In genomic region chr11:71086687-71087258, GRCh38 we compare ENCODE assay signal across 8 cellular contexts.
DNase-seq lines count a peak whose midpoint lies in the region; ATAC-seq and TF ChIP-seq lines count a peak whose summit lies in the region.

No MANE protein-coding gene starts in this region.

- peaks cover 0 to 3% of the 10 kb centered on the region in 2 donors for H3K27me3 Mint-ChIP-seq in natural killer cell (ENCODE audit: low read depth in 2 of 2)

- CTCF ChIA-PET in BJ (lab: Yijun Ruan, JAX) = interaction anchor here (0.9 to 2.5 kb wide), 12 partner anchors 8 to 333 kb away, joined by 3 to 21 read pairs (median 4); no protein-coding TSS in a partner anchor

- H3K4me3 Mint-ChIP-seq in natural killer cell = no peak overlapping the region

- in situ Hi-C loops in transverse colon (cut with MboI; ENCODE audit: low pct_ligation_motif_present in 1 of 4, low pct_unique_long_range_greater_than_20kb in 1 of 4, low sequenced_read_pairs in 3 of 4) = no loop called here

- TF ChIP-seq POLR2A in transverse colon (IDR thresholded peaks at IDR 0.05) = no peak

- H3K4me3 ChIP-seq in BJ (ENCODE audit: low read depth, low read length) (no peak overlapping the region), HFF-Myc (replicated peaks; ENCODE audit: low read depth, low read length) (no peak overlapping the region), NT2/D1 (ENCODE audit: insufficient read length, low read depth) (no peak overlapping the region), fibroblast of the aortic adventitia (ENCODE audit: low read depth, low read length) (no peak overlapping the region), transverse colon (no peak overlapping the region)

- TF ChIP-seq CTCF in BJ (IDR thresholded peaks at IDR 0.05; ENCODE audit: insufficient read depth, low read depth, low read length) = peak; percentile 56
- TF ChIP-seq CTCF in HFF-Myc (IDR thresholded peaks at IDR 0.05; ENCODE audit: low read depth, low read length, missing control alignments) = peak; percentile 61
- peak; percentile 50 for TF ChIP-seq CTCF in fibroblast of the aortic adventitia (IDR thresholded peaks at IDR 0.05; ENCODE audit: insufficient read depth, low read length)
- TF ChIP-seq CTCF in transverse colon (IDR thresholded peaks at IDR 0.05) = peak; percentile 8 to 30 (median 26)
- no peak for TF ChIP-seq CTCF in natural killer cell (IDR thresholded peaks at IDR 0.05)

- no peaks in the 10 kb centered on the region for H3K4me1 Mint-ChIP-seq in natural killer cell

- POLR2A ChIA-PET in BJ (lab: Charles Lee) = no interaction called here

- ATAC-seq in natural killer cell (no peak), HG03378 (IDR thresholded peaks at IDR 0.05; ENCODE audit: unreplicated experiment) (no peak)

- H3K9me3 ChIP-seq in NT2/D1 (ENCODE audit: insufficient read depth, low read length) (no peaks in the 10 kb centered on the region), transverse colon (no peaks in the 10 kb centered on the region)

- intact Hi-C loops in transverse colon (cut with DNase I; ENCODE audit: low total_unique reads) = no loop called here
- intact Hi-C loops in natural killer cell (cut with micrococcal nuclease) = no loop called here

- no peaks in the 10 kb centered on the region for H3K36me3 Mint-ChIP-seq in natural killer cell

- H3K9me3 Mint-ChIP-seq in natural killer cell = no peaks in the 10 kb centered on the region

- H3K27me3 ChIP-seq in BJ (ENCODE audit: control insufficient read depth, insufficient read depth, low read length) = no peaks in the 10 kb centered on the region
- H3K27me3 ChIP-seq in NT2/D1 (ENCODE audit: insufficient read depth, insufficient read length) = no peaks in the 10 kb centered on the region
- no peaks in the 10 kb centered on the region for H3K27me3 ChIP-seq in transverse colon

- WGBS in transverse colon (ENCODE audit: low coverage in 1 of 2), 2 donors = 22 to 69% methylated on average over 4 to 14 of the region's 14 CpGs

- H3K27ac ChIP-seq in transverse colon = no peak overlapping the region

- H3K9ac ChIP-seq in NT2/D1 (ENCODE audit: insufficient read length, low read depth) = no peak overlapping the region

- no peak for DNase-seq in BJ (ENCODE audit: low read depth)
- DNase-seq in HFF-Myc (ENCODE audit: extremely low read depth, low read depth) = no peak
- DNase-seq in NT2/D1 (ENCODE audit: low read depth, low spot score) = peak; percentile 42
- DNase-seq in fibroblast of the aortic adventitia (ENCODE audit: low read depth) = peak; percentile 16
- no peak for DNase-seq in transverse colon
- no peak for DNase-seq in mucosa of gallbladder (ENCODE audit: low spot score)
- no peak for DNase-seq in natural killer cell

- H3K27ac Mint-ChIP-seq in natural killer cell = no peak overlapping the region

- TF ChIP-seq EP300 in transverse colon (IDR thresholded peaks at IDR 0.05; ENCODE audit: low read depth) = no peak

- H3K36me3 ChIP-seq in BJ (ENCODE audit: control insufficient read depth, insufficient read depth, low read length) (no peaks in the 10 kb centered on the region), NT2/D1 (ENCODE audit: insufficient read depth, insufficient read length, low read length) (no peaks in the 10 kb centered on the region), transverse colon (no peaks in the 10 kb centered on the region)

- H3K4me1 ChIP-seq in NT2/D1 (ENCODE audit: insufficient read depth, insufficient read length) (no peaks in the 10 kb centered on the region), transverse colon (no peaks in the 10 kb centered on the region)

Comparison
In these comparisons a context has a peak if more than half of its experiments do, and no peak if none do; other contexts are left out.
1. DNase-seq: peak in NT2/D1 (single experiment) and fibroblast of the aortic adventitia (single experiment); none in BJ (single experiment), HFF-Myc (single experiment), transverse colon (single experiment), mucosa of gallbladder (single experiment) and natural killer cell (single experiment).